9 cellular contexts compared by ENCODE assay signal in genomic region chr1:6743189-6744101, GRCh38. TPM values are rescaled to one million over a fixed set of nuclear protein-coding genes. Genes with fewer than 3 reads are reported as not detected.
DNase-seq lines count a peak whose midpoint lies in the region; ATAC-seq and TF ChIP-seq lines count a peak whose summit lies in the region.
"Had no signal": no experiment of that assay in that cellular context is flagged by ENCODE, and none has a peak within 500 bp of the region (broad histone marks: within the 10 kb centered on the region; RNA-seq: fewer than 3 reads in every experiment).

No MANE protein-coding gene starts in this region.

- H3K4me3 Mint-ChIP-seq in activated T-helper 2 cell treated with anti-CD3 and anti-CD28 coated beads, Interferon-gamma antibody, Interleukin-2, Interleukin-4, amounts not matched to agents 10 μg/mL and 5 μg/mL and 100 μg/mL, durations not matched to agents 14 hours and 24 hours and 36 hours (ENCODE audit: low read depth), result no peak overlapping the region

- H3K27me3 Mint-ChIP-seq in activated T-helper 2 cell treated with anti-CD3 and anti-CD28 coated beads, Interferon-gamma antibody, Interleukin-2, Interleukin-4, amounts not matched to agents 10 μg/mL and 5 μg/mL and 100 μg/mL, durations not matched to agents 14 hours and 24 hours and 36 hours (ENCODE audit: low read depth), result peaks cover 9% of the 10 kb centered on the region

- intact Hi-C loops in activated T-helper 2 cell treated with anti-CD3 and anti-CD28 coated beads, Interferon-gamma antibody, Interleukin-2, Interleukin-4, amounts not matched to agents 10 μg/mL and 5 μg/mL and 100 μg/mL, durations not matched to agents 14 hours and 24 hours and 36 hours (cut with micrococcal nuclease), result loop anchor here (2.0 kb wide), 1 partner anchor 41 kb away; the partner anchor contains the start of gene CAMTA1
- intact Hi-C loops in cardiac septum (cut with DNase I) (loop anchor here (5.0 kb wide), 1 partner anchor 39 kb away; no protein-coding TSS in a partner anchor), gastrocnemius medialis (cut with DNase I; ENCODE audit: low total_unique reads) (loop anchor here (1.0 kb wide), 1 partner anchor 40 kb away; no protein-coding TSS in a partner anchor)

- no peak for TF ChIP-seq CTCF in gastrocnemius medialis (IDR thresholded peaks at IDR 0.05 in 4 of 5, conservative IDR thresholded peaks at IDR 0.05 in 1 of 5)

- H3K27me3 ChIP-seq in gastrocnemius medialis, result no peaks in the 10 kb centered on the region

- in situ Hi-C loops in gastrocnemius medialis (cut with MboI; ENCODE audit: low sequenced_read_pairs in 4 of 4), result no loop called here

- H3K9me3 ChIP-seq in gastrocnemius medialis, result no peaks in the 10 kb centered on the region

- peak overlapping the region; percentile 55 to 87 (median 82) for H3K27ac ChIP-seq in gastrocnemius medialis
- H3K27ac ChIP-seq: parathyroid adenoma had no signal

- DNase-seq in ELR (ENCODE audit: low read depth) (peak; percentile 70), KG1 (lab: John Stamatoyannopoulos, UW) (peak; percentile 58), cardiac septum (ENCODE audit: low spot score) (peak; percentile 75), gastrocnemius medialis (peak; percentile 44 to 68), HuH-7 (ENCODE audit: low spot score) (no peak)
- DNase-seq in activated T-helper 2 cell treated with anti-CD3 and anti-CD28 coated beads, Interferon-gamma antibody, Interleukin-2, Interleukin-4, amounts not matched to agents 10 μg/mL and 5 μg/mL and 100 μg/mL, durations not matched to agents 14 hours and 24 hours and 36 hours (ENCODE audit: low spot score), result peak; percentile 14

- H3K4me1 ChIP-seq in gastrocnemius medialis, result peaks cover 11% of the 10 kb centered on the region in 2 donors
- H3K4me1 ChIP-seq: parathyroid adenoma had no signal

- TF ChIP-seq POLR2A in gastrocnemius medialis (IDR thresholded peaks at IDR 0.05), result no peak

- no peaks in the 10 kb centered on the region for H3K36me3 Mint-ChIP-seq in activated T-helper 2 cell treated with anti-CD3 and anti-CD28 coated beads, Interferon-gamma antibody, Interleukin-2, Interleukin-4, amounts not matched to agents 10 μg/mL and 5 μg/mL and 100 μg/mL, durations not matched to agents 14 hours and 24 hours and 36 hours (ENCODE audit: low read depth)

- ATAC-seq in gastrocnemius medialis, result peak; percentile 99
- no peak for ATAC-seq in HG03378 (IDR thresholded peaks at IDR 0.05; ENCODE audit: unreplicated experiment)
- no peak for ATAC-seq in HG03097 (IDR thresholded peaks at IDR 0.05; ENCODE audit: low FRiP score, unreplicated experiment)

- H3K27ac Mint-ChIP-seq in activated T-helper 2 cell treated with anti-CD3 and anti-CD28 coated beads, Interferon-gamma antibody, Interleukin-2, Interleukin-4, amounts not matched to agents 10 μg/mL and 5 μg/mL and 100 μg/mL, durations not matched to agents 14 hours and 24 hours and 36 hours, result no peak overlapping the region

- H3K4me1 Mint-ChIP-seq in activated T-helper 2 cell treated with anti-CD3 and anti-CD28 coated beads, Interferon-gamma antibody, Interleukin-2, Interleukin-4, amounts not matched to agents 10 μg/mL and 5 μg/mL and 100 μg/mL, durations not matched to agents 14 hours and 24 hours and 36 hours (ENCODE audit: low read depth), result peaks cover 7% of the 10 kb centered on the region

- H3K9me3 Mint-ChIP-seq in activated T-helper 2 cell treated with anti-CD3 and anti-CD28 coated beads, Interferon-gamma antibody, Interleukin-2, Interleukin-4, amounts not matched to agents 10 μg/mL and 5 μg/mL and 100 μg/mL, durations not matched to agents 14 hours and 24 hours and 36 hours, result no peaks in the 10 kb centered on the region

- no peaks in the 10 kb centered on the region for H3K36me3 ChIP-seq in gastrocnemius medialis

- H3K4me3 ChIP-seq in gastrocnemius medialis, result peak overlapping the region in 2 of 4 donors; percentile 15 to 20

RNA-seq across cellular contexts. Expression of gene CAMTA1, which starts 41.8 kb away (rescaled TPM):
- total RNA-seq in activated T-helper 2 cell treated with anti-CD3 and anti-CD28 coated beads, Interferon-gamma antibody, Interleukin-2, Interleukin-4, amounts not matched to agents 10 μg/mL and 5 μg/mL and 100 μg/mL, durations not matched to agents 14 hours and 24 hours and 36 hours, result 62.9 and 69.0 TPM in 2 replicates
- 114 TPM for total RNA-seq in cardiac septum
- total RNA-seq in gastrocnemius medialis, result 100 to 1,000 TPM in 1 of 4 donors, 10 to 100 TPM in 3; 60.5 to 113 (median 70.4) TPM

RNA-seq across cellular contexts. Expression of gene DNAJC11, which starts 41.8 kb away (rescaled TPM):
- total RNA-seq in activated T-helper 2 cell treated with anti-CD3 and anti-CD28 coated beads, Interferon-gamma antibody, Interleukin-2, Interleukin-4, amounts not matched to agents 10 μg/mL and 5 μg/mL and 100 μg/mL, durations not matched to agents 14 hours and 24 hours and 36 hours, result 69.6 and 74.0 TPM in 2 replicates
- total RNA-seq in cardiac septum (49.4 TPM), gastrocnemius medialis (10 to 100 TPM; 23.3 to 40.7 (median 30.8) TPM)

Comparison
In these comparisons a context has a peak if more than half of its experiments do, and no peak if none do; other contexts are left out.
1. ATAC-seq: peak in gastrocnemius medialis (2 of 2); none in HG03378 (single experiment) and HG03097 (single experiment).